13 cellular contexts compared by ENCODE assay signal in the genomic region with DNA sequence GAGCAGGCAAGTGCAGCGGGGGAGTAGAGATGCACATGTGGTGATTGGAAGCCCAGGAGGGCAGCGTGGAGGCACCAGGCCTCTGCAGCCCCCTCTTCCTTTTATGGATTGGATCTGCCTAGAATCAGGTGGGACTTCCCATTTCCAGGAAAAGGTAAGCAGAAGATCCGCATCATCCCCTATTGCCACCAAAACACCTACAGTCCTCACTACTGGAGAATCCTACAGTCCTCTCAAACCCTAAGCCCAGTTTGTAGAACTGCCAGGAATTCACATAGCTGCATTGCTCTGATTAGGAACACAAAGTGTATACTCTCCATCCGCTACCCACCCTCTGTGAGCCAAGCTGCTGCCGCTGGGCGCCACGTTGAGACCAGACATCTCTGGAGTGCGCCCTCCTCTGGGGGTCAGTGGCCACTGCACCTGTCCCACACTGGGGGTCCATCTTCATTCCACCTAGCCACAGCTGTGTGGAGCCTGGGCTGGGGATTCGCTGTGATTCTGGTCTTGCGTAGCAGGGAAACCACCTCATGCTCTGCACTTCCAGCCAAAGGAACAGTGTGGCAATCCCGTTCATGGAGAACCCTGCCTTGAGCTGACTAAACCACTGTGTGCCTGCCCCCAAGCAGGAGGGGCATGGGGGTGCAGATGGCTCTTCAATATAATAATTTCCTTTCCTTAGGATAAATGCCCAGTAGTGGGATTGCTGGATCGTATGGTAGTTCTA.
DNase-seq lines count a peak whose midpoint lies in the region; ATAC-seq and TF ChIP-seq lines count a peak whose summit lies in the region.
"Had no signal": no experiment of that assay in that cellular context is flagged by ENCODE, and none has a peak within 500 bp of the region (broad histone marks: within the 10 kb centered on the region; RNA-seq: fewer than 3 reads in every experiment).

No MANE protein-coding gene starts in this region.

- H3K4me3 ChIP-seq in fibroblast of pulmonary artery (replicated peaks; ENCODE audit: low read depth, low read length) (no peak overlapping the region), testis (no peak overlapping the region), lower lobe of right lung (no peak overlapping the region)
- H3K4me3 ChIP-seq: A549, SK-N-MC had no signal

- CTCF ChIA-PET in RWPE1 (lab: Yijun Ruan, JAX) = interaction anchor here (0.7 kb wide), 2 partner anchors 12 to 1678 kb away, joined by 4 read pairs; no protein-coding TSS in a partner anchor

- intact Hi-C loops in testis (cut with DNase I; ENCODE audit: low total_unique reads) = no loop called here
- intact Hi-C loops in lower lobe of right lung (cut with DNase I) = no loop called here

- TF ChIP-seq POLR2A in testis (IDR thresholded peaks at IDR 0.05) = no peak

- TF ChIP-seq CTCF in RWPE1 (conservative IDR thresholded peaks at IDR 0.05; ENCODE audit: low read depth) (0 out of 2 replicates have a peak, but pooled peaks have one; percentile 22), fibroblast of pulmonary artery (IDR thresholded peaks at IDR 0.05; ENCODE audit: low read length, missing control alignments) (peak; percentile 29), testis (IDR thresholded peaks at IDR 0.05) (peak in 2 of 3 experiments; percentile 15 to 38), lower lobe of right lung (IDR thresholded peaks at IDR 0.05) (no peak)

- H3K27me3 ChIP-seq in testis (no peaks in the 10 kb centered on the region), lower lobe of right lung (ENCODE audit: low read depth) (no peaks in the 10 kb centered on the region)

- H3K36me3 ChIP-seq in testis (ENCODE audit: low read depth, missing control alignments) = no peaks in the 10 kb centered on the region
- no peaks in the 10 kb centered on the region for H3K36me3 ChIP-seq in lower lobe of right lung

- POLR2A ChIA-PET in RWPE1 (lab: Yijun Ruan, JAX; ENCODE audit: low non-redundant PET) = interaction anchor here (0.5 kb wide), 1 partner anchor 135 kb away, joined by 4 read pairs; no protein-coding TSS in a partner anchor

- no peaks in the 10 kb centered on the region for H3K4me1 ChIP-seq in testis
- H3K4me1 ChIP-seq in lower lobe of right lung = no peaks in the 10 kb centered on the region
- H3K4me1 ChIP-seq: A549 had no signal

- DNase-seq in NCI-H82 (lab: John Stamatoyannopoulos, UW) (peak; percentile 12), NCI-H82 treated with DMSO at 0.1 percent for 48 hours (lab: John Stamatoyannopoulos, UW; ENCODE audit: unreplicated experiment) (no peak), RWPE1 (ENCODE audit: low spot score) (no peak), fibroblast of pulmonary artery (ENCODE audit: low read depth) (no peak), testis (peak; percentile 46), DMS153 treated with DMSO at 0.1 percent for 48 hours (lab: John Stamatoyannopoulos, UW; ENCODE audit: unreplicated experiment) (no peak), lower lobe of right lung (no peak), GDM1 (lab: John Stamatoyannopoulos, UW) (no peak)
- DNase-seq: activated effector memory CD4-positive, alpha-beta T cell treated with anti-CD3 and anti-CD28 coated beads, Interleukin-2, amount 50 U/mL, for 16 hours; NCI-H510A treated with DMSO at 0.1 percent for 48 hours; stimulated activated CD4-positive, alpha-beta T cell treated with anti-CD3 and anti-CD28 coated beads, Interleukin-12 subunit alpha, Interleukin-12 subunit beta, amount 100 ng/mL, for 4 hours had no signal

- no peak overlapping the region for H3K27ac ChIP-seq in RWPE1
- H3K27ac ChIP-seq in testis = no peak overlapping the region
- H3K27ac ChIP-seq in lower lobe of right lung = no peak overlapping the region
- H3K27ac ChIP-seq: A549, SK-N-MC had no signal

- ATAC-seq in lower lobe of right lung = no peak

- 62 to 71% methylated on average over 6 to 12 of the region's 12 CpGs for WGBS in testis, 2 donors

- no peaks in the 10 kb centered on the region for H3K9me3 ChIP-seq in testis
- no peaks in the 10 kb centered on the region for H3K9me3 ChIP-seq in lower lobe of right lung
- H3K9me3 ChIP-seq: A549 had no signal

Comparison
In these comparisons a context has a peak if more than half of its experiments do, and no peak if none do; other contexts are left out.
1. DNase-seq: peak in NCI-H82 (single experiment) and testis (single experiment); none in NCI-H82 treated with DMSO at 0.1 percent for 48 hours (single experiment), RWPE1 (single experiment), fibroblast of pulmonary artery (single experiment), DMS153 treated with DMSO at 0.1 percent for 48 hours (single experiment), lower lobe of right lung (single experiment) and GDM1 (single experiment).